ENCODE assay signal across 36 cellular contexts in genomic region chr12:129961856-129962255, GRCh38. TPM values are rescaled to one million over a fixed set of nuclear protein-coding genes. Genes with fewer than 3 reads are reported as not detected.
"Had no signal": no experiment of that assay in that cellular context is flagged by ENCODE, and none has a peak within 500 bp of the region (broad histone marks: within the 10 kb centered on the region; RNA-seq: fewer than 3 reads in every experiment).

No MANE protein-coding gene starts in this region.

- H3K36me3 ChIP-seq: MG63 had no signal

- H3K4me3 ChIP-seq: MG63 had no signal

- DNase-seq: Karpas-422, Kasumi-1, MM.1S, MV-4-11, NCI-H1048, NCI-H1092, NCI-H1092 treated with DMSO at 0.1 percent for 48 hours, NCI-H1105, NCI-H1105 treated with DMSO at 0.1 percent for 48 hours, NCI-H1417, NCI-H1417 treated with DMSO at 0.1 percent for 48 hours, NCI-H1436, NCI-H1436 treated with DMSO at 0.1 percent for 48 hours, NCI-H146, NCI-H1694, NCI-H1694 treated with DMSO at 0.1 percent for 48 hours, NCI-H187, NCI-H187 treated with DMSO at 0.1 percent for 48 hours, NCI-H1930, NCI-H2029, NCI-H2029 treated with DMSO at 0.1 percent for 48 hours, NCI-H2081, NCI-H2081 treated with DMSO at 0.1 percent for 48 hours, NCI-H2107, NCI-H2171, NCI-H2171 treated with DMSO at 0.1 percent for 48 hours, NCI-H2227 treated with DMSO at 0.1 percent for 48 hours, NCI-H226, NCI-H345, NCI-H446, NCI-H446 treated with DMSO at 0.1 percent for 48 hours, NCI-H510A had no signal

RNA-seq across cellular contexts. Expression of gene TMEM132D, which starts 58.0 kb away (rescaled TPM):
- total RNA-seq: LHCN-M2, MCF 10A, NCI-H460 had no signal
